ENCODE assay signal across 8 cellular contexts in the genomic region with DNA sequence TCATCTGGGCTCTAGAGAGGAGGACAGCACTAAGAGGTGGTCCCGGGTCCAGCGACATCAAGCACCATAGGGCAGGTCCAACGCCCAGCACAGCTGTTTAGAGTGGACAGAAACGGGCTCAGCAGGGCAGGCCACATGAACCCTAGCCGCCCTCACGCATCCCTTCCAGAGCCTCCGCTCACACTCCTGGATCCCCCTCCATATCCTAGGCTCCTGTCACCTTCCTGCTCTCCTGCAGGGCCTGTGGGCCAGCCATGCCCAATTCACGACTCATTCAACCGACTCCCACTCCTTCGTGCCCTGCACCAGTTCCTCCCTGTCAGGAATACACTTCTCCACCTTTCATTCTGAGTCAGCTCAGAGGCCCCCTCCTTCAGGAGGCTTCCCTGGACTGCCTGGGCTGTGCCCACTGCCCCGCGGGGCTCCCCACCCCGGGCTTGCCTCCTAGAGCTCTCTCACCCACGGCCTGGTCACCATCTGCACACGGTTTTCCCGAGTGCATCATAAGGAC.
DNase-seq lines count a peak whose midpoint lies in the region; ATAC-seq and TF ChIP-seq lines count a peak whose summit lies in the region.

No MANE protein-coding gene starts in this region.

- no peaks in the 10 kb centered on the region for H3K9me3 ChIP-seq in CD8-positive, alpha-beta memory T cell (ENCODE audit: low read length)
- H3K9me3 ChIP-seq in neural progenitor cell (ENCODE audit: low read depth), result no peaks in the 10 kb centered on the region

- DNase-seq in CD8-positive, alpha-beta memory T cell, result no peak
- DNase-seq in M059J (ENCODE audit: low read depth) (peak; percentile 65), brain microvascular endothelial cell (no peak), neural progenitor cell (ENCODE audit: low spot score) (no peak)
- no peak for DNase-seq in NK-92 treated with Interleukin-12 subunit alpha and Interleukin-12 subunit beta, amount 100 ng/mL, for 24 hours (lab: John Stamatoyannopoulos, UW)

- no peaks in the 10 kb centered on the region for H3K79me2 ChIP-seq in neural progenitor cell (ENCODE audit: low read depth)

- no peaks in the 10 kb centered on the region for H3K36me3 Mint-ChIP-seq in CD8-positive, alpha-beta memory T cell
- no peaks in the 10 kb centered on the region for H3K36me3 Mint-ChIP-seq in neural progenitor cell

- peaks cover 0 to 18% (median 4%) of the 10 kb centered on the region in 3 donors for H3K4me1 Mint-ChIP-seq in CD8-positive, alpha-beta memory T cell
- peaks cover 58% of the 10 kb centered on the region for H3K4me1 Mint-ChIP-seq in neural progenitor cell

- no peaks in the 10 kb centered on the region for H4K20me1 ChIP-seq in neural progenitor cell (ENCODE audit: low read depth)

- no peak overlapping the region for H3K27ac ChIP-seq in CD8-positive, alpha-beta memory T cell (ENCODE audit: low read depth, low read length)
- no peak overlapping the region for H3K27ac ChIP-seq in brain microvascular endothelial cell
- H3K27ac ChIP-seq in neural progenitor cell, result no peak overlapping the region

- H3K4me3 Mint-ChIP-seq in CD8-positive, alpha-beta memory T cell, result peak overlapping the region; percentile 70 to 92 (median 79)
- peak overlapping the region; percentile 69 for H3K4me3 Mint-ChIP-seq in neural progenitor cell

- no peaks in the 10 kb centered on the region for H3K27me3 ChIP-seq in CD8-positive, alpha-beta memory T cell (ENCODE audit: insufficient read depth, low read length, poor library complexity, severe bottlenecking)
- H3K27me3 ChIP-seq in brain microvascular endothelial cell (replicated peaks), result no peaks in the 10 kb centered on the region
- H3K27me3 ChIP-seq in neural progenitor cell, result no peaks in the 10 kb centered on the region

- no peak for TF ChIP-seq CTCF in brain microvascular endothelial cell (IDR thresholded peaks at IDR 0.05; ENCODE audit: low read depth, low read length, missing control alignments)
- no peak for TF ChIP-seq CTCF in neural progenitor cell (IDR thresholded peaks at IDR 0.05)

- no peak overlapping the region for H2AFZ ChIP-seq in neural progenitor cell (replicated peaks)

- H3K27ac Mint-ChIP-seq in CD8-positive, alpha-beta memory T cell, result peak overlapping the region in 1 of 8 donors; percentile 38
- peak overlapping the region; percentile 60 for H3K27ac Mint-ChIP-seq in neural progenitor cell

- H3K4me3 ChIP-seq in CD8-positive, alpha-beta memory T cell (ENCODE audit: low read length), result peak overlapping the region; percentile 77
- peak overlapping the region; percentile 58 for H3K4me3 ChIP-seq in brain microvascular endothelial cell (ENCODE audit: low read depth, low read length)
- H3K4me3 ChIP-seq in neural progenitor cell, result no peak overlapping the region

- H3K36me3 ChIP-seq in CD8-positive, alpha-beta memory T cell (ENCODE audit: insufficient read depth, low read length), result no peaks in the 10 kb centered on the region
- H3K36me3 ChIP-seq in brain microvascular endothelial cell (replicated peaks), result no peaks in the 10 kb centered on the region
- H3K36me3 ChIP-seq in neural progenitor cell, result no peaks in the 10 kb centered on the region

- H3K9me3 Mint-ChIP-seq in CD8-positive, alpha-beta memory T cell, result peaks cover 0 to 3% (median 0%) of the 10 kb centered on the region in 5 donors
- peaks cover 4% of the 10 kb centered on the region for H3K9me3 Mint-ChIP-seq in neural progenitor cell

- peaks cover 13% of the 10 kb centered on the region for H3K4me1 ChIP-seq in CD8-positive, alpha-beta memory T cell (ENCODE audit: insufficient read depth, low read length)
- H3K4me1 ChIP-seq in neural progenitor cell, result peaks cover 15% of the 10 kb centered on the region

- CTCF ChIA-PET in CD8-positive, alpha-beta memory T cell (lab: Charles Lee), result interaction anchor here (0.7 to 5.3 kb wide), 32 partner anchors 8 to 1352 kb away, joined by 3 to 31 read pairs (median 5); no protein-coding TSS in a partner anchor

- peaks cover 3 to 6% of the 10 kb centered on the region in 2 donors for H3K27me3 Mint-ChIP-seq in CD8-positive, alpha-beta memory T cell
- H3K27me3 Mint-ChIP-seq in neural progenitor cell (ENCODE audit: insufficient read depth, low read depth), result peaks cover 10% of the 10 kb centered on the region

- in situ Hi-C loops in brain microvascular endothelial cell (cut with HindIII; ENCODE audit: low pct_ligation_motif_present, low sequenced_read_pairs), result loop anchor here (25.0 kb wide), 1 partner anchor 430 kb away; no protein-coding TSS in a partner anchor

- POLR2A ChIA-PET in CD8-positive, alpha-beta memory T cell (lab: Charles Lee), result no interaction called here

- ATAC-seq in HG03097 (IDR thresholded peaks at IDR 0.05; ENCODE audit: low FRiP score, unreplicated experiment) (no peak), HG03025 (IDR thresholded peaks at IDR 0.05; ENCODE audit: low FRiP score, unreplicated experiment) (no peak), GM21515 (IDR thresholded peaks at IDR 0.05; ENCODE audit: unreplicated experiment) (no peak)

- no peak overlapping the region for H3K9ac ChIP-seq in neural progenitor cell

- H3K4me2 ChIP-seq in neural progenitor cell, result no peak overlapping the region

- H3F3A ChIP-seq in neural progenitor cell (ENCODE audit: low read depth), result peaks cover 30% of the 10 kb centered on the region
